Comparison of ENCODE assay signal across 8 cellular contexts in the genomic region with DNA sequence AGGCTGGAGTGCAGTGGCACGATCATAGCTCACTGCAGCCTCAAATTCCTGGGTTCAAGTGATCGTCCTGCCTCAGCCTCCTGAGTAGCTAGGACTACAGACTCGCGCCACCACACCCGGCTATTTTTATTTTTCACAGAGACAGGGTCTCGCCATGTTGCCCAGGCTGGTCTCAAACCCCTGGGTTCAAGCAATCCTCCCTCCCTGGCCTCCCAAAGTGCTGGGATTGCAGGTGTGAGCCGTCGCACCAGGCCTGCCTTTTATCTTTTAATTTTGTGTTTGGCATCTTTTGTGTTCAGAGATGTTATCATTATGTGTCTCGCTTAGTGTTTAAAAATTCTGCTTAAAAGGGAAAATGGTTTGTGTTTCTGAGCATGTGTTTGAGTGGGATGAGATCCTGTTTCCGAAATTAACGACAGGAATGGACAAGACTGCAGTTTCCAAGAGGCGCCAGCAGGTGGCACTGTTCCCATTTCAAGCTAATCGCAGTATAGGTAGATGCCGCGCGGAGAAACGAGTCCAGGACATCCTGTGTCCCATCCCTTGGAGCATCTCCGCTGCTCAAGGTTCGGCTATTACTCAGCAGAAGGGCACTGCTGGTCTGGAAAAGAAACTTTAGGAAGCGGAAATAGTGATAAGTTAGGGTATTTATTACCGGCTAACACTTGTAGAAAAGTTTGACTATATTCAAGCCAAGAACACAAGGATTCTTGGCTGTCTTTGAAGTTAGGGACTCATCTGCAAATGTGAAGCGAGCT. TPM values are rescaled to one million over a fixed set of nuclear protein-coding genes. Genes with fewer than 3 reads are reported as not detected.
A peak's percentile ranks its signal among the peaks of the same experiment; 100 is the strongest.
DNase-seq lines count a peak whose midpoint lies in the region; ATAC-seq and TF ChIP-seq lines count a peak whose summit lies in the region.

No MANE protein-coding gene starts in this region.

- H3K9me3 ChIP-seq in OCI-LY3 (ENCODE audit: insufficient read depth, low read length) (no peaks in the 10 kb centered on the region), esophagus muscularis mucosa (no peaks in the 10 kb centered on the region)

- TF ChIP-seq POLR2A in esophagus muscularis mucosa (IDR thresholded peaks at IDR 0.05; ENCODE audit: low read depth): no peak

- intact Hi-C loops in esophagus muscularis mucosa (cut with DNase I): loop anchor here (2.0 to 5.0 kb wide), 2 partner anchors 57 to 196 kb away; no protein-coding TSS in a partner anchor

- H3K27me3 ChIP-seq in OCI-LY3 (ENCODE audit: low read depth, low read length) (peaks cover 15% of the 10 kb centered on the region), esophagus muscularis mucosa (no peaks in the 10 kb centered on the region)

- no peaks in the 10 kb centered on the region for H3K36me3 Mint-ChIP-seq in naive thymus-derived CD8-positive, alpha-beta T cell
- no peaks in the 10 kb centered on the region for H3K36me3 Mint-ChIP-seq in stimulated activated memory B cell treated with anti-CD40 and anti-IgM and Interleukin-4, amounts not matched to agents 10 μg/mL and 1 μg/mL and 100 μg/mL, for 72 hours

- peak; percentile 82 for ATAC-seq in GM21515 (IDR thresholded peaks at IDR 0.05; ENCODE audit: unreplicated experiment)
- peak; percentile 81 to 96 for ATAC-seq in naive thymus-derived CD8-positive, alpha-beta T cell
- ATAC-seq in stimulated activated memory B cell treated with anti-CD40 and anti-IgM and Interleukin-4, amounts not matched to agents 10 μg/mL and 1 μg/mL and 100 μg/mL, for 72 hours: peak; percentile 76

- TF ChIP-seq EP300 in esophagus muscularis mucosa (IDR thresholded peaks at IDR 0.05): no peak

- POLR2A ChIA-PET in naive thymus-derived CD8-positive, alpha-beta T cell (lab: Charles Lee): interaction anchor here (0.9 to 1.0 kb wide), 2 partner anchors 83 to 195 kb away, joined by 3 read pairs; no protein-coding TSS in a partner anchor

- WGBS in esophagus muscularis mucosa: 27% methylated on average over 22 of the region's 22 CpGs

- H2AFZ ChIP-seq in OCI-LY3 (ENCODE audit: low read depth, low read length): 0 out of 2 replicates have a peak overlapping the region, but pooled peaks have one; percentile 17

- peak; percentile 95 for TF ChIP-seq CTCF in OCI-LY3 (IDR thresholded peaks at IDR 0.05; ENCODE audit: low read depth, low read length)
- TF ChIP-seq CTCF in esophagus muscularis mucosa (IDR thresholded peaks at IDR 0.05): peak; percentile 89 to 94 (median 92)

- DNase-seq in DMS 273 (lab: John Stamatoyannopoulos, UW; ENCODE audit: unreplicated experiment): peak; percentile 94
- DNase-seq in HuH-7.5 (ENCODE audit: low spot score): peak; percentile 48
- peak; percentile 74 for DNase-seq in activated T-cell treated with anti-CD3 and anti-CD28 coated beads for 1 hour (ENCODE audit: low read depth)
- DNase-seq in esophagus muscularis mucosa (ENCODE audit: extremely low spot score): peak; percentile 95
- DNase-seq in naive thymus-derived CD8-positive, alpha-beta T cell: peak; percentile 45 to 85 (median 68)

- peak overlapping the region; percentile 66 for H3K4me3 ChIP-seq in OCI-LY3 (ENCODE audit: low read length)
- no peak overlapping the region for H3K4me3 ChIP-seq in esophagus muscularis mucosa

- peak overlapping the region; percentile 65 for H3K4me2 ChIP-seq in OCI-LY3 (ENCODE audit: low read length)

- H3K4me1 Mint-ChIP-seq in naive thymus-derived CD8-positive, alpha-beta T cell: peaks cover 0 to 10% (median 4%) of the 10 kb centered on the region in 4 donors
- peaks cover 6% of the 10 kb centered on the region for H3K4me1 Mint-ChIP-seq in stimulated activated memory B cell treated with anti-CD40 and anti-IgM and Interleukin-4, amounts not matched to agents 10 μg/mL and 1 μg/mL and 100 μg/mL, for 72 hours

- peak overlapping the region; percentile 11 for H3K9ac ChIP-seq in OCI-LY3 (ENCODE audit: low read length)

- H3K36me3 ChIP-seq in OCI-LY3 (replicated peaks; ENCODE audit: low read depth, low read length): no peaks in the 10 kb centered on the region
- no peaks in the 10 kb centered on the region for H3K36me3 ChIP-seq in esophagus muscularis mucosa

- peak overlapping the region in 3 of 10 donors; percentile 30 to 53 (median 50) for H3K4me3 Mint-ChIP-seq in naive thymus-derived CD8-positive, alpha-beta T cell
- no peak overlapping the region for H3K4me3 Mint-ChIP-seq in stimulated activated memory B cell treated with anti-CD40 and anti-IgM and Interleukin-4, amounts not matched to agents 10 μg/mL and 1 μg/mL and 100 μg/mL, for 72 hours

- no peaks in the 10 kb centered on the region for H4K20me1 ChIP-seq in OCI-LY3 (ENCODE audit: insufficient read depth, low read length)

- no peak overlapping the region for H3K27ac Mint-ChIP-seq in naive thymus-derived CD8-positive, alpha-beta T cell
- no peak overlapping the region for H3K27ac Mint-ChIP-seq in stimulated activated memory B cell treated with anti-CD40 and anti-IgM and Interleukin-4, amounts not matched to agents 10 μg/mL and 1 μg/mL and 100 μg/mL, for 72 hours

- peaks cover 22% of the 10 kb centered on the region for H3K4me1 ChIP-seq in OCI-LY3 (ENCODE audit: low read length)
- peaks cover 0 to 4% (median 1%) of the 10 kb centered on the region in 4 donors for H3K4me1 ChIP-seq in esophagus muscularis mucosa

- no peaks in the 10 kb centered on the region for H3K9me3 Mint-ChIP-seq in naive thymus-derived CD8-positive, alpha-beta T cell
- H3K9me3 Mint-ChIP-seq in stimulated activated memory B cell treated with anti-CD40 and anti-IgM and Interleukin-4, amounts not matched to agents 10 μg/mL and 1 μg/mL and 100 μg/mL, for 72 hours: no peaks in the 10 kb centered on the region

- H3K27me3 Mint-ChIP-seq in naive thymus-derived CD8-positive, alpha-beta T cell: peaks cover 3 to 17% (median 9%) of the 10 kb centered on the region in 5 donors
- H3K27me3 Mint-ChIP-seq in stimulated activated memory B cell treated with anti-CD40 and anti-IgM and Interleukin-4, amounts not matched to agents 10 μg/mL and 1 μg/mL and 100 μg/mL, for 72 hours: no peaks in the 10 kb centered on the region

- H3K79me2 ChIP-seq in OCI-LY3 (ENCODE audit: low read length): no peaks in the 10 kb centered on the region

- no peak overlapping the region for H3K27ac ChIP-seq in OCI-LY3 (ENCODE audit: low read length)
- H3K27ac ChIP-seq in esophagus muscularis mucosa (replicated peaks in 1 of 4): no peak overlapping the region

RNA-seq across cellular contexts. Expression of gene ST7, which starts 23.0 kb away (rescaled TPM):
- 10 to 100 TPM; 16.9 to 22.0 (median 18.2) TPM for total RNA-seq in esophagus muscularis mucosa
- total RNA-seq in naive thymus-derived CD8-positive, alpha-beta T cell: 1 to 10 TPM; 3.0 to 5.0 TPM
- polyA plus RNA-seq in naive thymus-derived CD8-positive, alpha-beta T cell: 1 to 10 TPM; 1.3 to 5.3 (median 1.9) TPM
